ENCODE assay signal across 8 cellular contexts in genomic region chr9:129320575-129321311, GRCh38.
DNase-seq lines count a peak whose midpoint lies in the region; ATAC-seq and TF ChIP-seq lines count a peak whose summit lies in the region.

No MANE protein-coding gene starts in this region.

- H3K36me3 Mint-ChIP-seq in activated naive CD8-positive, alpha-beta T cell treated with anti-CD3 and anti-CD28 coated beads for 36 hours: no peaks in the 10 kb centered on the region

- H3F3A ChIP-seq in neural cell (ENCODE audit: insufficient read depth, low read length, poor library complexity, severe bottlenecking): no peaks in the 10 kb centered on the region

- TF ChIP-seq CTCF in GM06990 (IDR thresholded peaks at IDR 0.05; ENCODE audit: insufficient read depth, low read length, poor library complexity, severe bottlenecking): no peak
- peak; percentile 64 for TF ChIP-seq CTCF in neural cell (IDR thresholded peaks at IDR 0.05; ENCODE audit: poor library complexity, severe bottlenecking)
- TF ChIP-seq CTCF in upper lobe of left lung (IDR thresholded peaks at IDR 0.05): peak in 2 of 6 experiments; percentile 40 to 50

- TF ChIP-seq POLR2A in upper lobe of left lung (IDR thresholded peaks at IDR 0.05): peak in 3 of 4 donors; percentile 43 to 77 (median 57)

- no peaks in the 10 kb centered on the region for H3K79me2 ChIP-seq in neural cell (replicated peaks; ENCODE audit: insufficient read depth, low read length)

- no peaks in the 10 kb centered on the region for H3K9me3 Mint-ChIP-seq in activated naive CD8-positive, alpha-beta T cell treated with anti-CD3 and anti-CD28 coated beads for 36 hours

- ATAC-seq in upper lobe of left lung (ENCODE audit: low FRiP score in 2 of 2): peak; percentile 73 to 78

- H3K9ac ChIP-seq in HUES48 (ENCODE audit: low read depth, low read length): no peak overlapping the region
- peak overlapping the region; percentile 73 for H3K9ac ChIP-seq in neural cell (ENCODE audit: low read length)

- H3K9me3 ChIP-seq in HUES48 (ENCODE audit: control insufficient read depth, insufficient read depth, low read length) (no peaks in the 10 kb centered on the region), neural cell (ENCODE audit: low read length) (no peaks in the 10 kb centered on the region), upper lobe of left lung (no peaks in the 10 kb centered on the region)

- H3K27me3 ChIP-seq in GM06990 (replicated peaks; ENCODE audit: control insufficient read depth, insufficient read depth, low read length): no peaks in the 10 kb centered on the region
- H3K27me3 ChIP-seq in HUES48 (ENCODE audit: control insufficient read depth, insufficient read depth, low read length): no peaks in the 10 kb centered on the region; the same call in 1 of the 2 replicates
- H3K27me3 ChIP-seq in neural cell (ENCODE audit: insufficient read depth, low read depth, low read length): no peaks in the 10 kb centered on the region
- H3K27me3 ChIP-seq in upper lobe of left lung: no peaks in the 10 kb centered on the region

- peak; percentile 56 for TF ChIP-seq EP300 in neural cell (conservative IDR thresholded peaks at IDR 0.05; ENCODE audit: poor library complexity, severe bottlenecking)
- peak in 2 of 4 donors; percentile 5 to 73 for TF ChIP-seq EP300 in upper lobe of left lung (IDR thresholded peaks at IDR 0.05)

- H3K4me3 ChIP-seq in GM06990 (replicated peaks; ENCODE audit: low read depth, low read length): peak overlapping the region; percentile 46
- H3K4me3 ChIP-seq in HUES48 (ENCODE audit: low read depth, low read length): peak overlapping the region; percentile 7; the same call in 1 of the 2 replicates
- H3K4me3 ChIP-seq in neural cell (ENCODE audit: low read length): peak overlapping the region; percentile 56
- peak overlapping the region in 3 of 4 donors; percentile 26 to 53 (median 45) for H3K4me3 ChIP-seq in upper lobe of left lung

- H3K27ac ChIP-seq in HUES48 (ENCODE audit: low read depth, low read length): no peak overlapping the region
- peak overlapping the region; percentile 89 for H3K27ac ChIP-seq in neural cell (ENCODE audit: low read length)
- H3K27ac ChIP-seq in upper lobe of left lung: peak overlapping the region; percentile 77 to 91 (median 85)

- 9 to 14% methylated on average over 21 to 49 of the region's 49 CpGs for WGBS in upper lobe of left lung, 2 donors

- H2AFZ ChIP-seq in neural cell (ENCODE audit: low read depth, low read length): peak overlapping the region; percentile 37

- peaks cover 20% of the 10 kb centered on the region for H3K4me1 Mint-ChIP-seq in activated naive CD8-positive, alpha-beta T cell treated with anti-CD3 and anti-CD28 coated beads for 36 hours

- peak; percentile 74 for TF ChIP-seq RAD21 in neural cell (conservative IDR thresholded peaks at IDR 0.05)

- no peaks in the 10 kb centered on the region for H3K27me3 Mint-ChIP-seq in activated naive CD8-positive, alpha-beta T cell treated with anti-CD3 and anti-CD28 coated beads for 36 hours

- H3K4me1 ChIP-seq in HUES48 (ENCODE audit: control insufficient read depth, insufficient read depth, low read length) (peaks cover 8% of the 10 kb centered on the region; the same call in 1 of the 2 replicates), upper lobe of left lung (peaks cover 35 to 71% (median 41%) of the 10 kb centered on the region in 4 donors)

- DNase-seq in GM06990 (ENCODE audit: extremely low read depth, insufficient read length) (peak; percentile 65), RPMI8226 (peak; percentile 75), glomerular endothelial cell (ENCODE audit: extremely low read depth, low read depth, low spot score) (peak; percentile 14), upper lobe of left lung (peak; percentile 82 to 90), T1000 (lab: John Stamatoyannopoulos, UW) (no peak)
- peak; percentile 48 for DNase-seq in activated naive CD8-positive, alpha-beta T cell treated with anti-CD3 and anti-CD28 coated beads for 36 hours

- no peaks in the 10 kb centered on the region for H3K36me3 ChIP-seq in GM06990 (ENCODE audit: control insufficient read depth, insufficient read depth, low read length)
- no peaks in the 10 kb centered on the region for H3K36me3 ChIP-seq in HUES48 (ENCODE audit: control insufficient read depth, insufficient read depth, low read length)
- no peaks in the 10 kb centered on the region for H3K36me3 ChIP-seq in neural cell (ENCODE audit: insufficient read depth, low read length)
- H3K36me3 ChIP-seq in upper lobe of left lung: no peaks in the 10 kb centered on the region

- no peaks in the 10 kb centered on the region for H4K20me1 ChIP-seq in neural cell (ENCODE audit: insufficient read depth)

- H3K27ac Mint-ChIP-seq in activated naive CD8-positive, alpha-beta T cell treated with anti-CD3 and anti-CD28 coated beads for 36 hours: peak overlapping the region; percentile 71

- no peaks in the 10 kb centered on the region for H3K9me2 ChIP-seq in neural cell (ENCODE audit: insufficient read depth, low read length)

- peak overlapping the region; percentile 33 for H3K4me2 ChIP-seq in neural cell (ENCODE audit: low read length)

- H3K4me3 Mint-ChIP-seq in activated naive CD8-positive, alpha-beta T cell treated with anti-CD3 and anti-CD28 coated beads for 36 hours: peak overlapping the region; percentile 76

TF ChIP-seq in neural cell, 6 proteins besides CTCF, POLR2A, EP300 and RAD21:
- TF ChIP-seq MXI1 (conservative IDR thresholded peaks at IDR 0.05; ENCODE audit: poor library complexity, severe bottlenecking) (no peak), EZH2 (IDR thresholded peaks at IDR 0.05; ENCODE audit: borderline replicate concordance, insufficient read depth, low read length, poor library complexity, severe bottlenecking) (no peak), POLR2AphosphoS5 (IDR thresholded peaks at IDR 0.05) (peak; percentile 54), TAF1 (IDR thresholded peaks at IDR 0.05; ENCODE audit: low read depth) (no peak), SMC3 (conservative IDR thresholded peaks at IDR 0.05; ENCODE audit: poor library complexity) (peak; percentile 75), REST (IDR thresholded peaks at IDR 0.05; ENCODE audit: borderline replicate concordance) (no peak)
